28 cellular contexts compared by ENCODE assay signal in genomic region chr7:78023191-78023590, GRCh38.
"Had no signal": no experiment of that assay in that cellular context is flagged by ENCODE, and none has a peak within 500 bp of the region (broad histone marks: within the 10 kb centered on the region; RNA-seq: fewer than 3 reads in every experiment).

No MANE protein-coding gene starts in this region.

- H3K4me2 ChIP-seq: PC-9 had no signal

- H2AFZ ChIP-seq: PC-9 had no signal

- H3K9me3 ChIP-seq: SJCRH30 had no signal

- H3K27me3 ChIP-seq: SJCRH30 had no signal

- DNase-seq: Karpas-422, MM.1S, MV-4-11, NCI-H1092, NCI-H1105, NCI-H1417 treated with DMSO at 0.1 percent for 48 hours, NCI-H1436 treated with DMSO at 0.1 percent for 48 hours, NCI-H1694 treated with DMSO at 0.1 percent for 48 hours, NCI-H187 treated with DMSO at 0.1 percent for 48 hours, NCI-H2029, NCI-H2081, NCI-H226, NCI-H446 treated with DMSO at 0.1 percent for 48 hours, NCI-H510A, NCI-H526, NCI-H69, NCI-H748 treated with DMSO at 0.1 percent for 48 hours, NCI-H82, PC-9, SHP77, SIG-M5, SJCRH30, T-cell had no signal

- ATAC-seq: Panc1, Right ventricle myocardium inferior, SK-N-SH treated with all-trans-retinoic acid at 6 μM for 48 hours, T-cell had no signal

- H3K36me3 ChIP-seq: SJCRH30 had no signal

- H3K4me3 ChIP-seq: PC-9, SJCRH30, SK-N-MC had no signal

- H3K27ac ChIP-seq: PC-9, RWPE1, SJCRH30, SK-N-MC had no signal
